In the genomic region with DNA sequence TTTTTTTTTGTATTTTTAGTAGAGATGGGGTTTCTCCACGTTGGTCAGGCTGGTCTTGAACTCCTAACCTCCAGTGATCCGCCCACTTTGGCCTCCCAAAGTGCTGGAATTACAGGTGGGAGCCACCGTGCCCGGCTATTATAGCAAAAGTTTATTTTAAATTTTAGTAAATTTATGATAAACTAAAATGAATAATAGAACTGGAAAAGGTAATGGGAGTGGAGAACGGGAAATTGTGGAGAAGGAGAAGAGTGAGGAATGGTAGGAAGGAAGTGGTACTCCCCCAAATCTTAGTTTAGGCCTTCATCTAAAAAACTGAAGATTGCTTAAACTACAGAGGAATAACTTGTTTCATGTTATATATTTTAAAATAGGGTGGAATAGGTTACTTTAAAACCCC, we compare ENCODE assay signal across 11 cellular contexts.
"Had no signal": no experiment of that assay in that cellular context is flagged by ENCODE, and none has a peak within 500 bp of the region (broad histone marks: within the 10 kb centered on the region; RNA-seq: fewer than 3 reads in every experiment).

No MANE protein-coding gene starts in this region.

- H3K36me3 ChIP-seq: HAP-1 had no signal

- H3K9me3 ChIP-seq: HAP-1 had no signal

- H3K9me3 Mint-ChIP-seq: GM23338, H9, HFFc6 had no signal

- H3K4me2 ChIP-seq: GM23338 had no signal

- FAIRE-seq: H1, H54 had no signal

- ATAC-seq: GM23338, HCT116 had no signal

- H3K4me1 Mint-ChIP-seq: GM23338, H9 had no signal

- H3K4me3 ChIP-seq: GM23248, GM23338, HAP-1 had no signal

- H2AFZ ChIP-seq: GM23248, GM23338 had no signal

- H3K4me3 Mint-ChIP-seq: GM23338, H9, HFFc6 had no signal

- H3K9ac ChIP-seq: GM23248 had no signal

- H3K27ac ChIP-seq: GM23248 had no signal

- H3K4me1 ChIP-seq: HAP-1 had no signal

- H3K27ac Mint-ChIP-seq: GM23338, H9, HFFc6 had no signal

- DNase-seq: GM23248, GOT3, H7, H9, HCEC 1CT, HFFc6 had no signal
